Comparison of ENCODE assay signal across 1 cellular context in the genomic region with DNA sequence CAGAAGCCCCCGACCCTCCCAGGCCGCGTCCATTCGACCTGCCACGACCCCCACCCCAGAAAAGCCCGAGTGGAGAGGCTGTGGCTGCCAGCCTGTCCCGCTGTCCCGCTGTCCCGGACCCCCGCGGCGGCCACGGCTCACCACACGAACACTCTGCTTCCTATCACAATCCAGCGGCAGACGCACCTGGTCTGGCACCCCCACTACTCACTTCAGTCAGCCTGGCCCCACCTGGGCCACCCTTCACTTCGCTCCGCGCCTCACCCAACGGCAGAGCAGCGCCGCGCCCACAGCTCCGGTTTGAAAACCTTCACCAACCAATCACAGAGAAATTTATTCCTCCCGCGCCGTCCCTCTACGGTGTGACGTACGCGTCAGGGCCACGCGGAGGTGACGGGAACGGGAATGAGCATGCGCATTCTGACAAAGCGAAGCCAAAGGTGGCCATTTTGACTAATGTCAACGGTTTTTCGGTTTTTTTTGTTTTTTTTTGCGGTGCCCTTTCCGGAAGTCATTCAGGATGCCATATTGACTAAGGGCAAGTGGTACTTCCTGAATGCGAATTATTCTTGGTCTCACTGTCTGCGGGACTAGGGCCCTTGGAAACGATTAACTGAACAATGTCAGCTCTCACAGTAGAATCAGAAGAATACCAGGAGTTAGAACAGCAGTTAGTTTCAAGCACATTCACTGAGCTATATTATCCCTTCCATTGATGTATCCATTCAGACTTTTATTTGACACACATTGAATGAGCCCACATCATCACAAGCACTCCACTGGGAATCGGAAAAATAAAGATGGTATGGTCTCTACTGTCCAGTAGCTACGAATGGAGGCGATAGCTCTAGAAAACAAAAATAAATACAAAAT.
A peak's percentile ranks its signal among the peaks of the same experiment; 100 is the strongest.
TF ChIP-seq lines count a peak whose summit lies in the region.

Gene RACGAP1, minus strand, starts transcription at position 308 of the 873 bp plus-strand sequence. CDS start 8,779 bp downstream, outside the sequence.

TF ChIP-seq in HepG2, 621 proteins besides CTCF, POLR2A, EP300 and RAD21 (continued from another document and continues in another):
- TF ChIP-seq ZNF407 (CRISPR knock-in tag; IDR thresholded peaks at IDR 0.05; ENCODE audit: not compliant biosample characterization) (peak; percentile 49), ZNF788 (CRISPR knock-in tag; IDR thresholded peaks at IDR 0.05; ENCODE audit: borderline replicate concordance) (peak; percentile 94; the same call in 1 of the 2 replicates), ZNF580 (CRISPR knock-in tag; IDR thresholded peaks at IDR 0.05; ENCODE audit: borderline replicate concordance, low read depth) (peak; percentile 57; the same call in 1 of the 2 replicates), KLF6 (CRISPR knock-in tag; IDR thresholded peaks at IDR 0.05) (0 out of 2 replicates have a peak, but pooled peaks have one; percentile 46), ZNF143 (CRISPR knock-in tag; IDR thresholded peaks at IDR 0.05) (peak; percentile 71), ZBTB25 (CRISPR knock-in tag; IDR thresholded peaks at IDR 0.05) (peak; percentile 81), ELF1 (CRISPR knock-in tag; IDR thresholded peaks at IDR 0.05) (peak; percentile 97), FOSL1 (CRISPR knock-in tag; IDR thresholded peaks at IDR 0.05; ENCODE audit: borderline replicate concordance) (no peak), MYC (CRISPR knock-in tag; IDR thresholded peaks at IDR 0.05; ENCODE audit: borderline replicate concordance) (peak; percentile 93), THAP11 (CRISPR knock-in tag; IDR thresholded peaks at IDR 0.05) (peak; percentile 93), JUN (CRISPR knock-in tag; IDR thresholded peaks at IDR 0.05) (no peak), RFX5 (IDR thresholded peaks at IDR 0.05; ENCODE audit: low read depth, low read length) (peak; percentile 39; the same call in 1 of the 2 replicates), NFIC (IDR thresholded peaks at IDR 0.05; ENCODE audit: low read length) (no peak), CEBPG (CRISPR knock-in tag; IDR thresholded peaks at IDR 0.05) (peak; percentile 10; the same call in 1 of the 2 replicates), ZFP62 (CRISPR knock-in tag; IDR thresholded peaks at IDR 0.05) (no peak), ZNF75D (CRISPR knock-in tag; IDR thresholded peaks at IDR 0.05; ENCODE audit: borderline replicate concordance) (no peak), CREM (IDR thresholded peaks at IDR 0.05) (peak; percentile 98), CREM (CRISPR knock-in tag; IDR thresholded peaks at IDR 0.05) (0 out of 2 replicates have a peak, but pooled peaks have one; percentile 15)
- TF ChIP-seq, protein P1, sequence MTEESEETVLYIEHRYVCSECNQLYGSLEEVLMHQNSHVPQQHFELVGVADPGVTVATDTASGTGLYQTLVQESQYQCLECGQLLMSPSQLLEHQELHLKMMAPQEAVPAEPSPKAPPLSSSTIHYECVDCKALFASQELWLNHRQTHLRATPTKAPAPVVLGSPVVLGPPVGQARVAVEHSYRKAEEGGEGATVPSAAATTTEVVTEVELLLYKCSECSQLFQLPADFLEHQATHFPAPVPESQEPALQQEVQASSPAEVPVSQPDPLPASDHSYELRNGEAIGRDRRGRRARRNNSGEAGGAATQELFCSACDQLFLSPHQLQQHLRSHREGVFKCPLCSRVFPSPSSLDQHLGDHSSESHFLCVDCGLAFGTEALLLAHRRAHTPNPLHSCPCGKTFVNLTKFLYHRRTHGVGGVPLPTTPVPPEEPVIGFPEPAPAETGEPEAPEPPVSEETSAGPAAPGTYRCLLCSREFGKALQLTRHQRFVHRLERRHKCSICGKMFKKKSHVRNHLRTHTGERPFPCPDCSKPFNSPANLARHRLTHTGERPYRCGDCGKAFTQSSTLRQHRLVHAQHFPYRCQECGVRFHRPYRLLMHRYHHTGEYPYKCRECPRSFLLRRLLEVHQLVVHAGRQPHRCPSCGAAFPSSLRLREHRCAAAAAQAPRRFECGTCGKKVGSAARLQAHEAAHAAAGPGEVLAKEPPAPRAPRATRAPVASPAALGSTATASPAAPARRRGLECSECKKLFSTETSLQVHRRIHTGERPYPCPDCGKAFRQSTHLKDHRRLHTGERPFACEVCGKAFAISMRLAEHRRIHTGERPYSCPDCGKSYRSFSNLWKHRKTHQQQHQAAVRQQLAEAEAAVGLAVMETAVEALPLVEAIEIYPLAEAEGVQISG (CRISPR knock-in tag; IDR thresholded peaks at IDR 0.05), result peak; percentile 94
- TF ChIP-seq, protein P2, sequence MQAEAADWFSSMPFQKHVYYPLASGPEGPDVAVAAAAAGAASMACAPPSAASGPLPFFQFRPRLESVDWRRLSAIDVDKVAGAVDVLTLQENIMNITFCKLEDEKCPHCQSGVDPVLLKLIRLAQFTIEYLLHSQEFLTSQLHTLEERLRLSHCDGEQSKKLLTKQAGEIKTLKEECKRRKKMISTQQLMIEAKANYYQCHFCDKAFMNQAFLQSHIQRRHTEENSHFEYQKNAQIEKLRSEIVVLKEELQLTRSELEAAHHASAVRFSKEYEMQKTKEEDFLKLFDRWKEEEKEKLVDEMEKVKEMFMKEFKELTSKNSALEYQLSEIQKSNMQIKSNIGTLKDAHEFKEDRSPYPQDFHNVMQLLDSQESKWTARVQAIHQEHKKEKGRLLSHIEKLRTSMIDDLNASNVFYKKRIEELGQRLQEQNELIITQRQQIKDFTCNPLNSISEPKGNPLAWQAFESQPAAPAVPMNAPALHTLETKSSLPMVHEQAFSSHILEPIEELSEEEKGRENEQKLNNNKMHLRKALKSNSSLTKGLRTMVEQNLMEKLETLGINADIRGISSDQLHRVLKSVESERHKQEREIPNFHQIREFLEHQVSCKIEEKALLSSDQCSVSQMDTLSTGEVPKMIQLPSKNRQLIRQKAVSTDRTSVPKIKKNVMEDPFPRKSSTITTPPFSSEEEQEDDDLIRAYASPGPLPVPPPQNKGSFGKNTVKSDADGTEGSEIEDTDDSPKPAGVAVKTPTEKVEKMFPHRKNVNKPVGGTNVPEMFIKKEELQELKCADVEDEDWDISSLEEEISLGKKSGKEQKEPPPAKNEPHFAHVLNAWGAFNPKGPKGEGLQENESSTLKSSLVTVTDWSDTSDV (CRISPR knock-in tag; IDR thresholded peaks at IDR 0.05), result no peak
- TF ChIP-seq, protein P3, sequence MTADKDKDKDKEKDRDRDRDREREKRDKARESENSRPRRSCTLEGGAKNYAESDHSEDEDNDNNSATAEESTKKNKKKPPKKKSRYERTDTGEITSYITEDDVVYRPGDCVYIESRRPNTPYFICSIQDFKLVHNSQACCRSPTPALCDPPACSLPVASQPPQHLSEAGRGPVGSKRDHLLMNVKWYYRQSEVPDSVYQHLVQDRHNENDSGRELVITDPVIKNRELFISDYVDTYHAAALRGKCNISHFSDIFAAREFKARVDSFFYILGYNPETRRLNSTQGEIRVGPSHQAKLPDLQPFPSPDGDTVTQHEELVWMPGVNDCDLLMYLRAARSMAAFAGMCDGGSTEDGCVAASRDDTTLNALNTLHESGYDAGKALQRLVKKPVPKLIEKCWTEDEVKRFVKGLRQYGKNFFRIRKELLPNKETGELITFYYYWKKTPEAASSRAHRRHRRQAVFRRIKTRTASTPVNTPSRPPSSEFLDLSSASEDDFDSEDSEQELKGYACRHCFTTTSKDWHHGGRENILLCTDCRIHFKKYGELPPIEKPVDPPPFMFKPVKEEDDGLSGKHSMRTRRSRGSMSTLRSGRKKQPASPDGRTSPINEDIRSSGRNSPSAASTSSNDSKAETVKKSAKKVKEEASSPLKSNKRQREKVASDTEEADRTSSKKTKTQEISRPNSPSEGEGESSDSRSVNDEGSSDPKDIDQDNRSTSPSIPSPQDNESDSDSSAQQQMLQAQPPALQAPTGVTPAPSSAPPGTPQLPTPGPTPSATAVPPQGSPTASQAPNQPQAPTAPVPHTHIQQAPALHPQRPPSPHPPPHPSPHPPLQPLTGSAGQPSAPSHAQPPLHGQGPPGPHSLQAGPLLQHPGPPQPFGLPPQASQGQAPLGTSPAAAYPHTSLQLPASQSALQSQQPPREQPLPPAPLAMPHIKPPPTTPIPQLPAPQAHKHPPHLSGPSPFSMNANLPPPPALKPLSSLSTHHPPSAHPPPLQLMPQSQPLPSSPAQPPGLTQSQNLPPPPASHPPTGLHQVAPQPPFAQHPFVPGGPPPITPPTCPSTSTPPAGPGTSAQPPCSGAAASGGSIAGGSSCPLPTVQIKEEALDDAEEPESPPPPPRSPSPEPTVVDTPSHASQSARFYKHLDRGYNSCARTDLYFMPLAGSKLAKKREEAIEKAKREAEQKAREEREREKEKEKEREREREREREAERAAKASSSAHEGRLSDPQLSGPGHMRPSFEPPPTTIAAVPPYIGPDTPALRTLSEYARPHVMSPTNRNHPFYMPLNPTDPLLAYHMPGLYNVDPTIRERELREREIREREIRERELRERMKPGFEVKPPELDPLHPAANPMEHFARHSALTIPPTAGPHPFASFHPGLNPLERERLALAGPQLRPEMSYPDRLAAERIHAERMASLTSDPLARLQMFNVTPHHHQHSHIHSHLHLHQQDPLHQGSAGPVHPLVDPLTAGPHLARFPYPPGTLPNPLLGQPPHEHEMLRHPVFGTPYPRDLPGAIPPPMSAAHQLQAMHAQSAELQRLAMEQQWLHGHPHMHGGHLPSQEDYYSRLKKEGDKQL (CRISPR knock-in tag; IDR thresholded peaks at IDR 0.05; ENCODE audit: low read depth), result no peak
- TF ChIP-seq, protein P4, sequence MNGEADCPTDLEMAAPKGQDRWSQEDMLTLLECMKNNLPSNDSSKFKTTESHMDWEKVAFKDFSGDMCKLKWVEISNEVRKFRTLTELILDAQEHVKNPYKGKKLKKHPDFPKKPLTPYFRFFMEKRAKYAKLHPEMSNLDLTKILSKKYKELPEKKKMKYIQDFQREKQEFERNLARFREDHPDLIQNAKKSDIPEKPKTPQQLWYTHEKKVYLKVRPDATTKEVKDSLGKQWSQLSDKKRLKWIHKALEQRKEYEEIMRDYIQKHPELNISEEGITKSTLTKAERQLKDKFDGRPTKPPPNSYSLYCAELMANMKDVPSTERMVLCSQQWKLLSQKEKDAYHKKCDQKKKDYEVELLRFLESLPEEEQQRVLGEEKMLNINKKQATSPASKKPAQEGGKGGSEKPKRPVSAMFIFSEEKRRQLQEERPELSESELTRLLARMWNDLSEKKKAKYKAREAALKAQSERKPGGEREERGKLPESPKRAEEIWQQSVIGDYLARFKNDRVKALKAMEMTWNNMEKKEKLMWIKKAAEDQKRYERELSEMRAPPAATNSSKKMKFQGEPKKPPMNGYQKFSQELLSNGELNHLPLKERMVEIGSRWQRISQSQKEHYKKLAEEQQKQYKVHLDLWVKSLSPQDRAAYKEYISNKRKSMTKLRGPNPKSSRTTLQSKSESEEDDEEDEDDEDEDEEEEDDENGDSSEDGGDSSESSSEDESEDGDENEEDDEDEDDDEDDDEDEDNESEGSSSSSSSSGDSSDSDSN (CRISPR knock-in tag; IDR thresholded peaks at IDR 0.05), result no peak
